In genomic region chrY:6948378-6948777, GRCh38 we compare ENCODE assay signal across 36 cellular contexts. TPM values are rescaled to one million over a fixed set of nuclear protein-coding genes. Genes with fewer than 3 reads are reported as not detected.
"Had no signal": no experiment of that assay in that cellular context is flagged by ENCODE, and none has a peak within 500 bp of the region (broad histone marks: within the 10 kb centered on the region; RNA-seq: fewer than 3 reads in every experiment).

No MANE protein-coding gene starts in this region.

- ATAC-seq: activated naive CD8-positive, alpha-beta T cell treated with anti-CD3 and anti-CD28 coated beads, Interleukin-2, amount 50 U/mL, for 24 hours had no signal

- H3K27me3 Mint-ChIP-seq: activated naive CD4-positive, alpha-beta T cell treated with anti-CD3 and anti-CD28 coated beads, Interleukin-2, amount 10 ng/mL, durations not matched to agents 7 days and 5 days; activated naive CD8-positive, alpha-beta T cell; activated T-cell treated with anti-CD3 and anti-CD28 coated beads, Interleukin-2, amount 50 U/mL, for 24 hours; brain had no signal

- H3K27ac ChIP-seq: ascending aorta, cardiac muscle cell, VCaP had no signal

- H3K9me3 ChIP-seq: ascending aorta had no signal

- H3K4me3 ChIP-seq: ascending aorta, cardiac muscle cell had no signal

- H3K27ac Mint-ChIP-seq: activated B cell treated with CpG ODN at 0.5 μM for 24 hours; activated CD4-positive, alpha-beta memory T cell treated with anti-CD3 and anti-CD28 coated beads, Interleukin-2, amount 10 ng/mL, durations not matched to agents 7 days and 5 days; activated CD4-positive, alpha-beta T cell treated with anti-CD3 and anti-CD28 coated beads, Interleukin-2, amount 10 ng/mL, durations not matched to agents 7 days and 5 days; activated naive CD4-positive, alpha-beta T cell treated with anti-CD3 and anti-CD28 coated beads, Interleukin-2, amount 10 ng/mL, durations not matched to agents 7 days and 5 days; activated naive CD4-positive, alpha-beta T cell treated with anti-CD3 and anti-CD28 coated beads, Interleukin-2, amount 50 U/mL, for 24 hours; activated naive CD8-positive, alpha-beta T cell; activated naive CD8-positive, alpha-beta T cell treated with anti-CD3 and anti-CD28 coated beads, Interleukin-2, amount 10 ng/mL, durations not matched to agents 7 days and 5 days; activated naive CD8-positive, alpha-beta T cell treated with anti-CD3 and anti-CD28 coated beads, Interleukin-2, amount 50 U/mL, for 24 hours; activated T-cell treated with anti-CD3 and anti-CD28 coated beads, Interleukin-2, amount 50 U/mL, for 24 hours; activated T-helper 2 cell treated with anti-CD3 and anti-CD28 coated beads, Interferon-gamma antibody, Interleukin-2, Interleukin-4, amounts not matched to agents 10 μg/mL and 5 μg/mL and 100 μg/mL, durations not matched to agents 14 hours and 24 hours and 36 hours; brain; T-helper 1 cell treated with Interleukin-12 subunit alpha and Interleukin-12 subunit beta and Interleukin-4 antibody, amounts not matched to agents 30 μg/mL and 1 μg/mL, for 36 hours; T-helper 2 cell treated with Interferon-gamma antibody and Interleukin-4, amounts not matched to agents 5 μg/mL and 100 μg/mL, for 36 hours had no signal

- H3K27me3 ChIP-seq: ascending aorta, cardiac muscle cell had no signal

- H3K4me1 Mint-ChIP-seq: activated B cell treated with CpG ODN at 0.5 μM for 24 hours; activated CD4-positive, alpha-beta memory T cell treated with anti-CD3 and anti-CD28 coated beads, Interleukin-2, amount 10 ng/mL, durations not matched to agents 7 days and 5 days; activated CD4-positive, alpha-beta T cell treated with anti-CD3 and anti-CD28 coated beads, Interleukin-2, amount 10 ng/mL, durations not matched to agents 7 days and 5 days; activated naive CD4-positive, alpha-beta T cell treated with anti-CD3 and anti-CD28 coated beads, Interleukin-2, amount 10 ng/mL, durations not matched to agents 7 days and 5 days; activated naive CD4-positive, alpha-beta T cell treated with anti-CD3 and anti-CD28 coated beads, Interleukin-2, amount 50 U/mL, for 24 hours; activated naive CD8-positive, alpha-beta T cell treated with anti-CD3 and anti-CD28 coated beads, Interleukin-2, amount 10 ng/mL, durations not matched to agents 7 days and 5 days; activated naive CD8-positive, alpha-beta T cell treated with anti-CD3 and anti-CD28 coated beads, Interleukin-2, amount 50 U/mL, for 24 hours; brain; central memory CD8-positive, alpha-beta T cell had no signal

- H3K4me1 ChIP-seq: ascending aorta had no signal

- H3K9me3 Mint-ChIP-seq: activated B cell treated with CpG ODN at 0.5 μM for 24 hours; activated CD4-positive, alpha-beta memory T cell treated with anti-CD3 and anti-CD28 coated beads, Interleukin-2, amount 10 ng/mL, durations not matched to agents 7 days and 5 days; activated CD4-positive, alpha-beta T cell treated with anti-CD3 and anti-CD28 coated beads, Interleukin-2, amount 10 ng/mL, durations not matched to agents 7 days and 5 days; activated naive CD4-positive, alpha-beta T cell treated with anti-CD3 and anti-CD28 coated beads, Interleukin-2, amount 10 ng/mL, durations not matched to agents 7 days and 5 days; activated naive CD4-positive, alpha-beta T cell treated with anti-CD3 and anti-CD28 coated beads, Interleukin-2, amount 50 U/mL, for 24 hours; activated naive CD8-positive, alpha-beta T cell treated with anti-CD3 and anti-CD28 coated beads, Interleukin-2, amount 10 ng/mL, durations not matched to agents 7 days and 5 days; activated naive CD8-positive, alpha-beta T cell treated with anti-CD3 and anti-CD28 coated beads, Interleukin-2, amount 50 U/mL, for 24 hours; activated T-cell treated with anti-CD3 and anti-CD28 coated beads, Interleukin-2, amount 50 U/mL, for 24 hours; activated T-helper 2 cell treated with anti-CD3 and anti-CD28 coated beads, Interferon-gamma antibody, Interleukin-2, Interleukin-4, amounts not matched to agents 10 μg/mL and 5 μg/mL and 100 μg/mL, durations not matched to agents 14 hours and 24 hours and 36 hours; central memory CD8-positive, alpha-beta T cell; T-helper 1 cell treated with Interleukin-12 subunit alpha and Interleukin-12 subunit beta and Interleukin-4 antibody, amounts not matched to agents 30 μg/mL and 1 μg/mL, for 36 hours; T-helper 2 cell treated with Interferon-gamma antibody and Interleukin-4, amounts not matched to agents 5 μg/mL and 100 μg/mL, for 36 hours had no signal

- DNase-seq: activated B cell treated with CpG ODN at 0.5 μM for 24 hours; activated CD4-positive, alpha-beta memory T cell treated with anti-CD3 and anti-CD28 coated beads, Interleukin-2, amount 10 ng/mL, durations not matched to agents 7 days and 5 days; activated CD4-positive, alpha-beta T cell treated with anti-CD3 and anti-CD28 coated beads for 4 hours; activated CD4-positive, alpha-beta T cell treated with anti-CD3 and anti-CD28 coated beads, Interleukin-2, amount 10 ng/mL, durations not matched to agents 7 days and 5 days; activated CD4-positive, alpha-beta T cell treated with anti-CD3 and anti-CD28 coated beads, Interleukin-2, amount 50 U/mL, for 48 hours; activated CD4-positive, CD25-positive, alpha-beta regulatory T cell treated with anti-CD3 and anti-CD28 coated beads, Interleukin-2, amount 50 U/mL, for 72 hours; activated CD8-positive, alpha-beta memory T cell treated with anti-CD3 and anti-CD28 coated beads, Interleukin-2, amount 50 U/mL, for 48 hours; activated effector memory CD4-positive, alpha-beta T cell treated with Interleukin-2 at 50 U/mL for 16 hours; activated gamma-delta T cell; activated naive CD4-positive, alpha-beta T cell treated with anti-CD3 and anti-CD28 coated beads, Interleukin-2, amount 10 ng/mL, durations not matched to agents 7 days and 5 days; activated naive CD4-positive, alpha-beta T cell treated with Interleukin-2 at 50 U/mL for 16 hours; activated naive CD8-positive, alpha-beta T cell treated with anti-CD3 and anti-CD28 coated beads, Interleukin-2, amount 10 ng/mL, durations not matched to agents 7 days and 5 days; activated naive CD8-positive, alpha-beta T cell treated with anti-CD3 and anti-CD28 coated beads, Interleukin-2, amount 50 U/mL, for 24 hours; activated T-cell treated with anti-CD3 and anti-CD28 coated beads, Interleukin-2, amount 50 U/mL, for 24 hours; activated T-cell treated with anti-CD3 and anti-CD28 coated beads, Interleukin-2, amount 50 U/mL, for 48 hours; amygdala; anterior cingulate cortex; caudate nucleus; cerebellar nuclear complex; SW 1271; T-helper 1 cell; T-helper 2 cell; T-helper 9 cell had no signal

- H3K36me3 Mint-ChIP-seq: activated naive CD4-positive, alpha-beta T cell treated with anti-CD3 and anti-CD28 coated beads, Interleukin-2, amount 10 ng/mL, durations not matched to agents 7 days and 5 days; activated naive CD4-positive, alpha-beta T cell treated with anti-CD3 and anti-CD28 coated beads, Interleukin-2, amount 50 U/mL, for 24 hours; activated naive CD8-positive, alpha-beta T cell; activated naive CD8-positive, alpha-beta T cell treated with anti-CD3 and anti-CD28 coated beads, Interleukin-2, amount 10 ng/mL, durations not matched to agents 7 days and 5 days; brain had no signal

- H3K36me3 ChIP-seq: ascending aorta, cardiac muscle cell had no signal

- H3K4me3 Mint-ChIP-seq: activated B cell treated with CpG ODN at 0.5 μM for 24 hours; activated CD4-positive, alpha-beta memory T cell treated with anti-CD3 and anti-CD28 coated beads, Interleukin-2, amount 10 ng/mL, durations not matched to agents 7 days and 5 days; activated CD4-positive, alpha-beta T cell treated with anti-CD3 and anti-CD28 coated beads, Interleukin-2, amount 10 ng/mL, durations not matched to agents 7 days and 5 days; activated naive CD4-positive, alpha-beta T cell treated with anti-CD3 and anti-CD28 coated beads, Interleukin-2, amount 10 ng/mL, durations not matched to agents 7 days and 5 days; activated naive CD4-positive, alpha-beta T cell treated with anti-CD3 and anti-CD28 coated beads, Interleukin-2, amount 50 U/mL, for 24 hours; activated naive CD8-positive, alpha-beta T cell; activated naive CD8-positive, alpha-beta T cell treated with anti-CD3 and anti-CD28 coated beads, Interleukin-2, amount 10 ng/mL, durations not matched to agents 7 days and 5 days; activated naive CD8-positive, alpha-beta T cell treated with anti-CD3 and anti-CD28 coated beads, Interleukin-2, amount 50 U/mL, for 24 hours; activated T-cell treated with anti-CD3 and anti-CD28 coated beads, Interleukin-2, amount 50 U/mL, for 24 hours; brain; central memory CD8-positive, alpha-beta T cell; T-helper 1 cell treated with Interleukin-12 subunit alpha and Interleukin-12 subunit beta and Interleukin-4 antibody, amounts not matched to agents 30 μg/mL and 1 μg/mL, for 36 hours; T-helper 2 cell treated with Interferon-gamma antibody and Interleukin-4, amounts not matched to agents 5 μg/mL and 100 μg/mL, for 36 hours had no signal

RNA-seq across cellular contexts. Expression of gene AMELY, which starts 36.8 kb away (rescaled TPM):
- total RNA-seq: activated B cell treated with CpG ODN at 0.5 μM for 24 hours; activated CD4-positive, alpha-beta memory T cell treated with anti-CD3 and anti-CD28 coated beads, Interleukin-2, amount 10 ng/mL, durations not matched to agents 7 days and 5 days; activated CD4-positive, alpha-beta T cell treated with anti-CD3 and anti-CD28 coated beads, Interleukin-2, amount 10 ng/mL, durations not matched to agents 7 days and 5 days; activated CD8-positive, alpha-beta memory T cell treated with anti-CD3 and anti-CD28 coated beads for 36 hours; activated naive CD8-positive, alpha-beta T cell treated with anti-CD3 and anti-CD28 coated beads, Interleukin-2, amount 10 ng/mL, durations not matched to agents 7 days and 5 days; activated T-helper 2 cell treated with anti-CD3 and anti-CD28 coated beads, Interferon-gamma antibody, Interleukin-2, Interleukin-4, amounts not matched to agents 10 μg/mL and 5 μg/mL and 100 μg/mL, durations not matched to agents 14 hours and 24 hours and 36 hours; ascending aorta; bronchial epithelial cell; cardiac muscle cell had no signal
- polyA plus RNA-seq: adipose tissue, cardiac muscle cell had no signal

RNA-seq across cellular contexts. Expression of gene TBL1Y, which starts 37.9 kb away (rescaled TPM):
- total RNA-seq: activated B cell treated with CpG ODN at 0.5 μM for 24 hours; activated CD4-positive, alpha-beta T cell treated with anti-CD3 and anti-CD28 coated beads, Interleukin-2, amount 10 ng/mL, durations not matched to agents 7 days and 5 days; activated CD8-positive, alpha-beta memory T cell treated with anti-CD3 and anti-CD28 coated beads for 36 hours; activated T-helper 2 cell treated with anti-CD3 and anti-CD28 coated beads, Interferon-gamma antibody, Interleukin-2, Interleukin-4, amounts not matched to agents 10 μg/mL and 5 μg/mL and 100 μg/mL, durations not matched to agents 14 hours and 24 hours and 36 hours; ascending aorta; cardiac muscle cell had no signal
- polyA plus RNA-seq: cardiac muscle cell had no signal
